In genomic region chr10:5685764-5686240, GRCh38 we compare ENCODE assay signal across 8 cellular contexts. TPM values are rescaled to one million over a fixed set of nuclear protein-coding genes. Genes with fewer than 3 reads are reported as not detected.
A peak's percentile ranks its signal among the peaks of the same experiment; 100 is the strongest.
DNase-seq lines count a peak whose midpoint lies in the region; ATAC-seq and TF ChIP-seq lines count a peak whose summit lies in the region.

No MANE protein-coding gene starts in this region.

- no peaks in the 10 kb centered on the region for H3K9me2 ChIP-seq in Loucy (replicated peaks; ENCODE audit: low read depth, low read length)

- intact Hi-C loops in natural killer cell (cut with micrococcal nuclease): loop anchor here (1.0 to 2.0 kb wide), 2 partner anchors 25 to 187 kb away; no protein-coding TSS in a partner anchor

- peaks cover 46% of the 10 kb centered on the region for H4K20me1 ChIP-seq in Loucy (ENCODE audit: insufficient read depth, low read length, poor library complexity, severe bottlenecking)

- peak overlapping the region; percentile 90 to 99 (median 97) for H3K27ac Mint-ChIP-seq in CD8-positive, alpha-beta memory T cell
- H3K27ac Mint-ChIP-seq in natural killer cell: peak overlapping the region; percentile 95 to 99

- H3K36me3 Mint-ChIP-seq in CD8-positive, alpha-beta memory T cell: peaks cover 0 to 20% (median 3%) of the 10 kb centered on the region in 3 donors
- no peaks in the 10 kb centered on the region for H3K36me3 Mint-ChIP-seq in natural killer cell

- peak overlapping the region; percentile 97 for H3K4me2 ChIP-seq in Loucy (ENCODE audit: low read depth, low read length, poor library complexity, severe bottlenecking)

- peaks cover 38% of the 10 kb centered on the region for H3K4me1 ChIP-seq in CD8-positive, alpha-beta memory T cell (ENCODE audit: insufficient read depth, low read length)
- H3K4me1 ChIP-seq in Loucy (ENCODE audit: insufficient read depth, low read length, poor library complexity, severe bottlenecking): peaks cover 46% of the 10 kb centered on the region

- no peaks in the 10 kb centered on the region for H3K9me3 Mint-ChIP-seq in CD8-positive, alpha-beta memory T cell
- H3K9me3 Mint-ChIP-seq in natural killer cell: no peaks in the 10 kb centered on the region

- H3K9ac ChIP-seq in Loucy (ENCODE audit: low read depth, low read length, poor library complexity, severe bottlenecking): peak overlapping the region; percentile 85

- no peaks in the 10 kb centered on the region for H3K9me3 ChIP-seq in CD8-positive, alpha-beta memory T cell (ENCODE audit: low read length)
- no peaks in the 10 kb centered on the region for H3K9me3 ChIP-seq in Loucy (ENCODE audit: insufficient read depth, low read depth, low read length)

- H3F3A ChIP-seq in Loucy (ENCODE audit: low read depth): no peaks in the 10 kb centered on the region

- H3K4me3 ChIP-seq in CD8-positive, alpha-beta memory T cell (ENCODE audit: low read length): peak overlapping the region; percentile 67
- H3K4me3 ChIP-seq in Loucy (ENCODE audit: low read length, poor library complexity, severe bottlenecking): peak overlapping the region; percentile 92

- H3K36me3 ChIP-seq in CD8-positive, alpha-beta memory T cell (ENCODE audit: insufficient read depth, low read length): no peaks in the 10 kb centered on the region
- H3K36me3 ChIP-seq in Loucy (ENCODE audit: insufficient read depth, low read length): no peaks in the 10 kb centered on the region

- TF ChIP-seq CTCF in Loucy (conservative IDR thresholded peaks at IDR 0.05; ENCODE audit: low read length): 0 out of 2 replicates have a peak, but pooled peaks have one; percentile 7
- TF ChIP-seq CTCF in natural killer cell (IDR thresholded peaks at IDR 0.05): no peak

- DNase-seq in CD8-positive, alpha-beta memory T cell: peak in 1 of 5 donors; percentile 24
- DNase-seq in natural killer cell: no peak

- peaks cover 60% of the 10 kb centered on the region for H3K79me2 ChIP-seq in Loucy (ENCODE audit: insufficient read depth, low read length)

- peak overlapping the region; percentile 89 to 100 (median 98) for H3K4me3 Mint-ChIP-seq in CD8-positive, alpha-beta memory T cell
- H3K4me3 Mint-ChIP-seq in natural killer cell: peak overlapping the region; percentile 97

- ATAC-seq in natural killer cell (no peak), HG03095 (IDR thresholded peaks at IDR 0.05; ENCODE audit: unreplicated experiment) (no peak), GM18520 (IDR thresholded peaks at IDR 0.05; ENCODE audit: unreplicated experiment) (no peak), GM18498 (IDR thresholded peaks at IDR 0.05; ENCODE audit: unreplicated experiment) (no peak), HG02798 (IDR thresholded peaks at IDR 0.05; ENCODE audit: poor library complexity, unreplicated experiment) (no peak)

- no peaks in the 10 kb centered on the region for H3K27me3 ChIP-seq in CD8-positive, alpha-beta memory T cell (ENCODE audit: insufficient read depth, low read length, poor library complexity, severe bottlenecking)
- no peaks in the 10 kb centered on the region for H3K27me3 ChIP-seq in Loucy (ENCODE audit: insufficient read depth, low read length, poor library complexity, severe bottlenecking)

- H3K27me3 Mint-ChIP-seq in CD8-positive, alpha-beta memory T cell: peaks cover 0 to 4% of the 10 kb centered on the region in 2 donors
- no peaks in the 10 kb centered on the region for H3K27me3 Mint-ChIP-seq in natural killer cell (ENCODE audit: low read depth in 2 of 2)

- POLR2A ChIA-PET in CD8-positive, alpha-beta memory T cell (lab: Charles Lee): interaction anchor here (0.6 kb wide), 1 partner anchor 487 kb away, joined by 4 read pairs; no protein-coding TSS in a partner anchor

- peak overlapping the region; percentile 87 for H3K27ac ChIP-seq in CD8-positive, alpha-beta memory T cell (ENCODE audit: low read depth, low read length)
- H3K27ac ChIP-seq in cingulate gyrus (ENCODE audit: low read depth, low read length): peak overlapping the region; percentile 33

- CTCF ChIA-PET in CD8-positive, alpha-beta memory T cell (lab: Charles Lee): no interaction called here

- H3K4me1 Mint-ChIP-seq in CD8-positive, alpha-beta memory T cell: peaks cover 43 to 61% (median 59%) of the 10 kb centered on the region in 3 donors
- peaks cover 33 to 41% of the 10 kb centered on the region in 2 donors for H3K4me1 Mint-ChIP-seq in natural killer cell

- no peak overlapping the region for H2AFZ ChIP-seq in Loucy (ENCODE audit: low read length)

RNA-seq across cellular contexts. Expression of gene TASOR2, which starts 1.2 kb away (rescaled TPM):
- 10 to 100 TPM; 71.2 to 74.2 TPM for total RNA-seq in CD8-positive, alpha-beta memory T cell
- 11.6 TPM for polyA plus RNA-seq in CD8-positive, alpha-beta memory T cell
- 10 to 100 TPM; 64.4 to 88.7 (median 66.4) TPM for total RNA-seq in natural killer cell

RNA-seq across cellular contexts. Expression of gene ASB13, which starts 19.4 kb away (rescaled TPM):
- total RNA-seq in CD8-positive, alpha-beta memory T cell: 1 to 10 TPM; 6.8 to 7.5 TPM
- 8.7 TPM for polyA plus RNA-seq in CD8-positive, alpha-beta memory T cell
- total RNA-seq in natural killer cell: 1 to 10 TPM in 2 of 3 donors, under 1 TPM in 1; 0.99 to 2.4 (median 1.4) TPM
